In genomic region chr21:39063517-39063916, GRCh38 we compare ENCODE assay signal across 28 cellular contexts.
"Had no signal": no experiment of that assay in that cellular context is flagged by ENCODE, and none has a peak within 500 bp of the region (broad histone marks: within the 10 kb centered on the region; RNA-seq: fewer than 3 reads in every experiment).

No MANE protein-coding gene starts in this region.

- H3K9me3 Mint-ChIP-seq: natural killer cell; stimulated activated memory B cell treated with anti-CD40 and anti-IgM and Interleukin-4, amounts not matched to agents 10 μg/mL and 1 μg/mL and 100 μg/mL, for 72 hours; stimulated activated naive CD8-positive, alpha-beta T cell treated with anti-CD3 and anti-CD28 coated beads, Interleukin-15, Interleukin-2, amounts not matched to agents 100 ng/mL and 50 ng/mL, for 24 hours had no signal

- H3K36me3 ChIP-seq: neural progenitor cell, ovary, right lobe of liver, sigmoid colon, stomach, thoracic aorta, thyroid gland, tibial nerve, upper lobe of left lung, vagina had no signal

- FAIRE-seq: small intestine, urothelium cell line had no signal

- H3K4me3 Mint-ChIP-seq: natural killer cell; nephron; neural progenitor cell; stimulated activated memory B cell treated with anti-CD40 and anti-IgM and Interleukin-4, amounts not matched to agents 10 μg/mL and 1 μg/mL and 100 μg/mL, for 72 hours; stimulated activated naive CD8-positive, alpha-beta T cell treated with anti-CD3 and anti-CD28 coated beads, Interleukin-15, Interleukin-2, amounts not matched to agents 100 ng/mL and 50 ng/mL, for 24 hours had no signal

- H3K27me3 ChIP-seq: neural progenitor cell, ovary, right lobe of liver, sigmoid colon, stomach, thyroid gland, tibial nerve, upper lobe of left lung, vagina had no signal

- H3K27me3 Mint-ChIP-seq: stimulated activated naive CD8-positive, alpha-beta T cell treated with anti-CD3 and anti-CD28 coated beads, Interleukin-15, Interleukin-2, amounts not matched to agents 100 ng/mL and 50 ng/mL, for 24 hours had no signal

- H3K36me3 Mint-ChIP-seq: natural killer cell; stimulated activated memory B cell treated with anti-CD40 and anti-IgM and Interleukin-4, amounts not matched to agents 10 μg/mL and 1 μg/mL and 100 μg/mL, for 72 hours had no signal

- H3K9ac ChIP-seq: neural progenitor cell, parathyroid adenoma had no signal

- DNase-seq: natural killer cell; occipital lobe; ovary; posterior cingulate gyrus; psoas muscle; right cardiac atrium; right lobe of liver; sigmoid colon; small intestine; stimulated activated CD4-positive, alpha-beta T cell treated with anti-CD3 and anti-CD28 coated beads, Interleukin-1b, Interleukin-23, amount 100 ng/mL, for 48 hours; stimulated activated CD4-positive, alpha-beta T cell treated with anti-CD3 and anti-CD28 coated beads, Interleukin-4, amount 100 ng/mL, for 1 hour; stimulated activated CD4-positive, alpha-beta T cell treated with anti-CD3 and anti-CD28 coated beads, Interleukin-4, amount 100 ng/mL, for 4 hours; stimulated activated CD8-positive, alpha-beta memory T cell treated with anti-CD3 and anti-CD28 coated beads, Interleukin-4, amount 100 ng/mL, for 48 hours; stimulated activated naive CD4-positive, alpha-beta T cell treated with Interleukin-2 at 50 U/mL for 16 hours; stomach; thyroid gland; trophoblast cell; upper lobe of left lung had no signal

- H3K4me1 ChIP-seq: neural progenitor cell, parathyroid adenoma, right lobe of liver had no signal

- H3K4me3 ChIP-seq: neural progenitor cell, ovary, psoas muscle, right lobe of liver, sigmoid colon, stomach, thoracic aorta, thyroid gland, tibial nerve, upper lobe of left lung, vagina had no signal

- H2AFZ ChIP-seq: neural progenitor cell, parathyroid adenoma had no signal

- H3K9me3 ChIP-seq: ovary, psoas muscle, right lobe of liver, sigmoid colon, thoracic aorta, thyroid gland, vagina had no signal

- H3K79me2 ChIP-seq: parathyroid adenoma had no signal

- H3K27ac ChIP-seq: neural progenitor cell, ovary, parathyroid adenoma, psoas muscle, right lobe of liver, sigmoid colon, stomach, thoracic aorta, thyroid gland, tibial nerve, vagina had no signal

- H3K4me1 Mint-ChIP-seq: natural killer cell; stimulated activated memory B cell treated with anti-CD40 and anti-IgM and Interleukin-4, amounts not matched to agents 10 μg/mL and 1 μg/mL and 100 μg/mL, for 72 hours had no signal

- H3K4me2 ChIP-seq: neural progenitor cell had no signal

- H3K27ac Mint-ChIP-seq: natural killer cell; nephron; neural progenitor cell; progenitor cell of endocrine pancreas; stimulated activated memory B cell treated with anti-CD40 and anti-IgM and Interleukin-4, amounts not matched to agents 10 μg/mL and 1 μg/mL and 100 μg/mL, for 72 hours; stimulated activated naive CD8-positive, alpha-beta T cell treated with anti-CD3 and anti-CD28 coated beads, Interleukin-15, Interleukin-2, amounts not matched to agents 100 ng/mL and 50 ng/mL, for 24 hours had no signal
